Comparison of ENCODE assay signal across 14 cellular contexts in genomic region chr2:3476386-3477033, GRCh38. TPM values are rescaled to one million over a fixed set of nuclear protein-coding genes. Genes with fewer than 3 reads are reported as not detected.
DNase-seq lines count a peak whose midpoint lies in the region; ATAC-seq and TF ChIP-seq lines count a peak whose summit lies in the region.
"Had no signal": no experiment of that assay in that cellular context is flagged by ENCODE, and none has a peak within 500 bp of the region (broad histone marks: within the 10 kb centered on the region; RNA-seq: fewer than 3 reads in every experiment).

No MANE protein-coding gene starts in this region.

- H3K27ac Mint-ChIP-seq in HFFc6 (peak overlapping the region; percentile 45; the same call in 1 of the 2 replicates), progenitor cell of endocrine pancreas (no peak overlapping the region)
- H3K27ac Mint-ChIP-seq: effector memory CD8-positive, alpha-beta T cell had no signal

- H3K27me3 Mint-ChIP-seq in HFFc6 (ENCODE audit: insufficient read depth): peaks cover 2% of the 10 kb centered on the region
- no peaks in the 10 kb centered on the region for H3K27me3 Mint-ChIP-seq in progenitor cell of endocrine pancreas
- H3K27me3 Mint-ChIP-seq: effector memory CD8-positive, alpha-beta T cell; naive thymus-derived CD4-positive, alpha-beta T cell had no signal

- peak overlapping the region; percentile 19 for H3K27ac ChIP-seq in left ventricle myocardium inferior (replicated peaks)
- peak overlapping the region; percentile 81 for H3K27ac ChIP-seq in psoas muscle
- H3K27ac ChIP-seq in thyroid gland: no peak overlapping the region
- H3K27ac ChIP-seq: BLaER1 treated with 17β-estradiol and CSF1 and Interleukin-3, amounts not matched to agents 10 nM and 100 nM; Peyer's patch had no signal

- no peaks in the 10 kb centered on the region for H3K9me3 Mint-ChIP-seq in HFFc6
- H3K9me3 Mint-ChIP-seq in progenitor cell of endocrine pancreas (ENCODE audit: low read depth): no peaks in the 10 kb centered on the region
- H3K9me3 Mint-ChIP-seq: effector memory CD8-positive, alpha-beta T cell; naive thymus-derived CD4-positive, alpha-beta T cell had no signal

- H3K9me3 ChIP-seq in left ventricle myocardium inferior (replicated peaks) (no peaks in the 10 kb centered on the region), psoas muscle (no peaks in the 10 kb centered on the region), thyroid gland (no peaks in the 10 kb centered on the region)
- H3K9me3 ChIP-seq: Peyer's patch had no signal

- intact Hi-C loops in left ventricle myocardium inferior (cut with micrococcal nuclease) (no loop called here), psoas muscle (cut with DNase I) (loop anchor here (5.0 kb wide), 2 partner anchors 36 to 41 kb away; partner anchors contain the start of gene ADI1 (in 1 of the 2)), thyroid gland (cut with DNase I) (no loop called here)

- TF ChIP-seq CTCF in HFFc6 (IDR thresholded peaks at IDR 0.05) (no peak), astrocyte of the spinal cord (IDR thresholded peaks at IDR 0.05; ENCODE audit: low read depth, low read length) (no peak), left ventricle myocardium inferior (IDR thresholded peaks at IDR 0.05; ENCODE audit: borderline replicate concordance) (no peak), psoas muscle (IDR thresholded peaks at IDR 0.05) (no peak), progenitor cell of endocrine pancreas (IDR thresholded peaks at IDR 0.05; ENCODE audit: unreplicated experiment) (no peak), thyroid gland (IDR thresholded peaks at IDR 0.05) (no peak)

- H3K27me3 ChIP-seq in left ventricle myocardium inferior (ENCODE audit: low read depth) (no peaks in the 10 kb centered on the region), psoas muscle (ENCODE audit: insufficient read depth in 3 of 3, low read length in 2 of 3) (no peaks in the 10 kb centered on the region), thyroid gland (no peaks in the 10 kb centered on the region)
- H3K27me3 ChIP-seq: BLaER1 treated with 17β-estradiol and CSF1 and Interleukin-3, amounts not matched to agents 10 nM and 100 nM; Peyer's patch had no signal

- H3K4me1 ChIP-seq in left ventricle myocardium inferior (peaks cover 21% of the 10 kb centered on the region), psoas muscle (peaks cover 39% of the 10 kb centered on the region), thyroid gland (no peaks in the 10 kb centered on the region)
- H3K4me1 ChIP-seq: Peyer's patch had no signal

- peaks cover 63% of the 10 kb centered on the region for H3K36me3 ChIP-seq in left ventricle myocardium inferior
- peaks cover 0 to 37% of the 10 kb centered on the region in 2 donors for H3K36me3 ChIP-seq in psoas muscle (ENCODE audit: insufficient read depth in 1 of 2, low read depth in 1 of 2)
- peaks cover 25 to 31% of the 10 kb centered on the region in 2 donors for H3K36me3 ChIP-seq in thyroid gland

- TF ChIP-seq POLR2A in thyroid gland (IDR thresholded peaks at IDR 0.05): no peak

- DNase-seq in HFFc6 (peak; percentile 30), astrocyte of the spinal cord (ENCODE audit: low read depth, low spot score) (peak; percentile 59), left ventricle myocardium inferior (no peak), psoas muscle (peak; percentile 12 to 59), mucosa of gallbladder (ENCODE audit: low spot score) (no peak), progenitor cell of endocrine pancreas (ENCODE audit: low spot score, unreplicated experiment) (no peak), thyroid gland (no peak)
- DNase-seq: effector memory CD8-positive, alpha-beta T cell; naive thymus-derived CD4-positive, alpha-beta T cell; NCI-H1048; NCI-H526; Peyer's patch had no signal

- peaks cover 22% of the 10 kb centered on the region for H3K36me3 Mint-ChIP-seq in HFFc6 (ENCODE audit: low read depth)
- H3K36me3 Mint-ChIP-seq in progenitor cell of endocrine pancreas (ENCODE audit: insufficient read depth): peaks cover 19% of the 10 kb centered on the region

- in situ Hi-C loops in astrocyte of the spinal cord (cut with HindIII; ENCODE audit: low sequenced_read_pairs): no loop called here

- no peak overlapping the region for H3K4me3 ChIP-seq in astrocyte of the spinal cord (ENCODE audit: low read depth, low read length)
- H3K4me3 ChIP-seq in left ventricle myocardium inferior: no peak overlapping the region
- peak overlapping the region; percentile 22 for H3K4me3 ChIP-seq in psoas muscle
- H3K4me3 ChIP-seq in thyroid gland (replicated peaks in 1 of 3): no peak overlapping the region
- H3K4me3 ChIP-seq: BLaER1 treated with 17β-estradiol and CSF1 and Interleukin-3, amounts not matched to agents 10 nM and 100 nM; Peyer's patch had no signal

- H3K4me3 Mint-ChIP-seq in HFFc6: no peak overlapping the region
- no peak overlapping the region for H3K4me3 Mint-ChIP-seq in progenitor cell of endocrine pancreas (ENCODE audit: low read depth)
- H3K4me3 Mint-ChIP-seq: effector memory CD8-positive, alpha-beta T cell; naive thymus-derived CD4-positive, alpha-beta T cell had no signal

- WGBS in psoas muscle, 3 donors: 35 to 49% (median 37%) methylated on average over 14 of the region's 14 CpGs
- 79 to 81% methylated on average over 14 of the region's 14 CpGs for WGBS in thyroid gland, 2 donors

- H3K4me1 Mint-ChIP-seq in HFFc6 (ENCODE audit: low read depth): peaks cover 10% of the 10 kb centered on the region
- no peaks in the 10 kb centered on the region for H3K4me1 Mint-ChIP-seq in progenitor cell of endocrine pancreas (ENCODE audit: low read depth)

- ATAC-seq in psoas muscle: peak; percentile 79 to 91 (median 85)
- no peak for ATAC-seq in GM21737 (IDR thresholded peaks at IDR 0.05; ENCODE audit: unreplicated experiment)
- ATAC-seq: effector memory CD8-positive, alpha-beta T cell; naive thymus-derived CD4-positive, alpha-beta T cell had no signal

RNA-seq across cellular contexts. Expression of gene ADI1, which starts 42.8 kb away (rescaled TPM):
- 10 to 100 TPM; 66.6 to 94.2 (median 75.5) TPM for total RNA-seq in HFFc6 (2021; fragmentation: NEBNext Ultra II Directional; extraction: Animal tissue kit (Norgen Biotek cat#: 25700))
- total RNA-seq in left ventricle myocardium inferior (195 TPM), psoas muscle (100 to 1,000 TPM in 2 of 4 donors, 10 to 100 TPM in 2; 42.5 to 137 (median 76.1) TPM), mucosa of gallbladder (223 TPM), progenitor cell of endocrine pancreas (41.8 and 46.6 TPM in 2 replicates), thyroid gland (10 to 100 TPM; 35.9 to 65.1 (median 59.2) TPM)
- polyA plus RNA-seq in psoas muscle: 10 to 100 TPM; 42.7 to 95.0 (median 43.7) TPM

Comparison
In these comparisons a context has a peak if more than half of its experiments do, and no peak if none do; other contexts are left out.
1. DNase-seq: peak in HFFc6 (single experiment), astrocyte of the spinal cord (single experiment) and psoas muscle (2 of 2); none in left ventricle myocardium inferior (single experiment), mucosa of gallbladder (single experiment), progenitor cell of endocrine pancreas (single experiment) and thyroid gland (0 of 2).
2. H3K27ac ChIP-seq: peak in left ventricle myocardium inferior (single experiment) and psoas muscle (single experiment); none in thyroid gland (0 of 3).
3. intact Hi-C loops: an anchor here in psoas muscle (5.0 kb wide); none called in left ventricle myocardium inferior and thyroid gland.